8 cellular contexts compared by ENCODE assay signal in genomic region chr12:3882896-3883564, GRCh38. TPM values are rescaled to one million over a fixed set of nuclear protein-coding genes. Genes with fewer than 3 reads are reported as not detected.
A peak's percentile ranks its signal among the peaks of the same experiment; 100 is the strongest.
DNase-seq lines count a peak whose midpoint lies in the region; ATAC-seq, FAIRE-seq and TF ChIP-seq lines count a peak whose summit lies in the region.

No MANE protein-coding gene starts in this region.

- no peak overlapping the region for H3K4me3 ChIP-seq in astrocyte (ENCODE audit: insufficient read depth, low read depth, low read length)

- H3K79me2 ChIP-seq in astrocyte (ENCODE audit: insufficient read depth, low read length), result no peaks in the 10 kb centered on the region

- FAIRE-seq in astrocyte (lab: Jason Lieb, UNC), result no peak

- peaks cover 8% of the 10 kb centered on the region for H3K27me3 Mint-ChIP-seq in astrocyte (ENCODE audit: low read depth, unreplicated experiment)

- peak; percentile 48 for DNase-seq in ELR (ENCODE audit: low read depth)
- DNase-seq in astrocyte (ENCODE audit: low read depth), result no peak
- peak; percentile 34 for DNase-seq in myocyte (ENCODE audit: low read depth)
- no peak for DNase-seq in stimulated activated CD4-positive, alpha-beta T cell treated with anti-CD3 and anti-CD28 coated beads, Interleukin-4, amount 100 ng/mL, for 24 hours
- no peak for DNase-seq in SHP77 treated with DMSO at 0.1 percent for 48 hours (lab: John Stamatoyannopoulos, UW)
- DNase-seq in activated CD4-positive, CD25-positive, alpha-beta regulatory T cell treated with anti-CD3 and anti-CD28 coated beads, Interleukin-2, amount 50 U/mL, for 72 hours, result no peak

- TF ChIP-seq CTCF in astrocyte (IDR thresholded peaks at IDR 0.05; ENCODE audit: insufficient read depth, low read depth, low read length), result peak; percentile 16

- H3K4me3 Mint-ChIP-seq in astrocyte (ENCODE audit: unreplicated experiment), result no peak overlapping the region

- H3K9ac ChIP-seq in astrocyte (ENCODE audit: low read length), result no peak overlapping the region

- H3K4me1 ChIP-seq in astrocyte (ENCODE audit: insufficient read depth, low read length), result no peaks in the 10 kb centered on the region

- H4K20me1 ChIP-seq in astrocyte (ENCODE audit: insufficient read depth, low read length), result no peaks in the 10 kb centered on the region

- peaks cover 6% of the 10 kb centered on the region for H3K4me1 Mint-ChIP-seq in astrocyte (ENCODE audit: low read depth, unreplicated experiment)

- no peaks in the 10 kb centered on the region for H3K36me3 ChIP-seq in astrocyte (ENCODE audit: insufficient read depth, low read length)

- no peaks in the 10 kb centered on the region for H3K9me3 ChIP-seq in astrocyte (ENCODE audit: insufficient read depth, low read depth, low read length)

- peaks cover 2% of the 10 kb centered on the region for H3K9me3 Mint-ChIP-seq in astrocyte (ENCODE audit: unreplicated experiment)

- no peak overlapping the region for H3K4me2 ChIP-seq in astrocyte (ENCODE audit: low read length)

- no peak overlapping the region for H3K27ac ChIP-seq in astrocyte (ENCODE audit: low read depth, low read length)

- H3K27me3 ChIP-seq in astrocyte (ENCODE audit: insufficient read depth, low read length), result peaks cover 31% of the 10 kb centered on the region

- no peaks in the 10 kb centered on the region for H3K36me3 Mint-ChIP-seq in astrocyte (ENCODE audit: low read depth, unreplicated experiment)

- H3K27ac Mint-ChIP-seq in astrocyte (ENCODE audit: unreplicated experiment), result no peak overlapping the region

- no peak overlapping the region for H2AFZ ChIP-seq in astrocyte (ENCODE audit: low read depth, low read length)

- ATAC-seq in HG03135 (IDR thresholded peaks at IDR 0.05; ENCODE audit: unreplicated experiment), result peak; percentile 55
- no peak for ATAC-seq in GM19023 (IDR thresholded peaks at IDR 0.05; ENCODE audit: unreplicated experiment)

RNA-seq across cellular contexts. Expression of gene PARP11, which starts 9.8 kb away (rescaled TPM):
- total RNA-seq in astrocyte, result 10.4 and 11.8 TPM in 2 replicates
- 5.5 and 6.2 TPM in 2 replicates for total RNA-seq in myocyte
- 4.9 TPM for polyA plus RNA-seq in myocyte (2012)

Comparison
In these comparisons a context has a peak if more than half of its experiments do, and no peak if none do; other contexts are left out.
1. DNase-seq: peak in ELR (single experiment) and myocyte (single experiment); none in astrocyte (single experiment), stimulated activated CD4-positive, alpha-beta T cell treated with anti-CD3 and anti-CD28 coated beads, Interleukin-4, amount 100 ng/mL, for 24 hours (single experiment), SHP77 treated with DMSO at 0.1 percent for 48 hours (single experiment) and activated CD4-positive, CD25-positive, alpha-beta regulatory T cell treated with anti-CD3 and anti-CD28 coated beads, Interleukin-2, amount 50 U/mL, for 72 hours (single experiment).